27 cellular contexts compared by ENCODE assay signal in the genomic region with DNA sequence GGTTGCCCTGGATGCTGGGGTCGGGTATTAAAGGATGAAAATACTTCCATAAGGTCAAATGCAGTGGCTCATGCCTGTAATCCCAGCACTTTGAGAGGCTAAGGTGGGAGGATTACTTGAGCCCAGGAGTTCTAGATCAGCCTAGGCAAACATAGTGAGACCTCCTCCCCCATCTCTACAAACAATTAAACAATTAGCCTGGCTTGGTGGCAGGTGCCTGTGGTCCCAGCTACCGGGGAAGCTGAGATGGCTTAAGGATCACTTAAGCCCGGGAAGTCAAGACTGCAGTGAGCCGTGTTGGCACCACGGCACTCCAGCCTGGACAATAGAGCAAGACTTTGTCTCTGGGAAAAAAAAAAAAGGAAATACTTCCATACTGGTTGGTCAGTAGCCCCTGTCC. TPM values are rescaled to one million over a fixed set of nuclear protein-coding genes. Genes with fewer than 3 reads are reported as not detected.
DNase-seq lines count a peak whose midpoint lies in the region; ATAC-seq and TF ChIP-seq lines count a peak whose summit lies in the region.
"Had no signal": no experiment of that assay in that cellular context is flagged by ENCODE, and none has a peak within 500 bp of the region (broad histone marks: within the 10 kb centered on the region; RNA-seq: fewer than 3 reads in every experiment).

No MANE protein-coding gene starts in this region.

- ATAC-seq in GM18498 (IDR thresholded peaks at IDR 0.05; ENCODE audit: unreplicated experiment): no peak
- ATAC-seq: A549; stimulated activated naive CD8-positive, alpha-beta T cell treated with anti-CD3 and anti-CD28 coated beads, Interleukin-15, amount 100 ng/mL, for 72 hours; WTC11 had no signal

- intact Hi-C loops in vagina (cut with DNase I): no loop called here

- TF ChIP-seq CTCF in WERI-Rb-1 (IDR thresholded peaks at IDR 0.05; ENCODE audit: low read depth, low read length): no peak
- no peak for TF ChIP-seq CTCF in vagina (IDR thresholded peaks at IDR 0.05)

- H3K4me1 ChIP-seq in vagina: peaks cover 4% of the 10 kb centered on the region
- H3K4me1 ChIP-seq: A549, ascending aorta, HAP-1 had no signal

- H3K4me3 ChIP-seq in WERI-Rb-1 (ENCODE audit: low read depth, low read length) (no peak overlapping the region), vagina (peak overlapping the region in 1 of 2 donors; percentile 46)
- H3K4me3 ChIP-seq: A549, ascending aorta, HAP-1, tibial nerve had no signal

- TF ChIP-seq POLR2A in vagina (IDR thresholded peaks at IDR 0.05): no peak

- H3K36me3 ChIP-seq in WERI-Rb-1: no peaks in the 10 kb centered on the region
- no peaks in the 10 kb centered on the region for H3K36me3 ChIP-seq in vagina
- H3K36me3 ChIP-seq: ascending aorta, HAP-1, tibial nerve had no signal

- H3K27ac ChIP-seq in WERI-Rb-1 (no peak overlapping the region), vagina (peak overlapping the region; percentile 89)
- H3K27ac ChIP-seq: A549, ascending aorta, KMS-11, tibial nerve had no signal

- no peaks in the 10 kb centered on the region for H3K9me3 ChIP-seq in WERI-Rb-1 (ENCODE audit: severe bottlenecking)
- H3K9me3 ChIP-seq in vagina: no peaks in the 10 kb centered on the region
- H3K9me3 ChIP-seq: A549, ascending aorta, HAP-1, tibial nerve had no signal

- DNase-seq in NCI-H526 (lab: John Stamatoyannopoulos, UW): peak; percentile 25 to 46
- no peak for DNase-seq in NCI-H526 treated with DMSO at 0.1 percent for 48 hours (lab: John Stamatoyannopoulos, UW)
- peak; percentile 90 for DNase-seq in NCI-H2029 (lab: John Stamatoyannopoulos, UW)
- peak; percentile 39 for DNase-seq in WERI-Rb-1
- no peak for DNase-seq in vagina (ENCODE audit: extremely low spot score in 2 of 2)
- no peak for DNase-seq in CD1c-positive myeloid dendritic cell (ENCODE audit: extremely low spot score)
- DNase-seq in kidney tubule cell (ENCODE audit: low spot score): no peak
- DNase-seq: activated CD4-positive, alpha-beta T cell treated with anti-CD3 and anti-CD28 coated beads, Interleukin-2, amount 50 U/mL, for 4 hours; activated CD8-positive, alpha-beta memory T cell treated with anti-CD3 and anti-CD28 coated beads, Interleukin-2, amount 50 U/mL, for 4 hours; caudate nucleus; COR-L47; EL; glutamatergic neuron; NCI-H2171 treated with DMSO at 0.1 percent for 48 hours; NK-92 treated with Interleukin-12 subunit alpha and Interleukin-12 subunit beta, amount 100 ng/mL, for 24 hours; SHP77 treated with DMSO at 0.1 percent for 48 hours; stimulated activated naive CD8-positive, alpha-beta T cell treated with anti-CD3 and anti-CD28 coated beads, Interleukin-15, amount 100 ng/mL, for 72 hours; T-helper 9 cell had no signal

- H3K27me3 ChIP-seq in WERI-Rb-1 (ENCODE audit: insufficient read depth, low read depth, severe bottlenecking): peaks cover 80% of the 10 kb centered on the region
- no peaks in the 10 kb centered on the region for H3K27me3 ChIP-seq in vagina
- H3K27me3 ChIP-seq: ascending aorta had no signal

RNA-seq across cellular contexts. Expression of a gene that starts 1.5 kb away (rescaled TPM):
- total RNA-seq in vagina: 103 TPM
- total RNA-seq: activated T-helper 2 cell treated with anti-CD3 and anti-CD28 coated beads, Interferon-gamma antibody, Interleukin-2, Interleukin-4, amounts not matched to agents 10 μg/mL and 5 μg/mL and 100 μg/mL, durations not matched to agents 14 hours and 24 hours and 36 hours; ascending aorta; posterior vena cava had no signal

RNA-seq across cellular contexts. Expression of a gene that starts 5.4 kb away (rescaled TPM):
- total RNA-seq in vagina: 54.5 TPM
- total RNA-seq: activated T-helper 2 cell treated with anti-CD3 and anti-CD28 coated beads, Interferon-gamma antibody, Interleukin-2, Interleukin-4, amounts not matched to agents 10 μg/mL and 5 μg/mL and 100 μg/mL, durations not matched to agents 14 hours and 24 hours and 36 hours; posterior vena cava had no signal

RNA-seq across cellular contexts. Expression of a gene that starts 9.9 kb away (rescaled TPM):
- 4.2 TPM for total RNA-seq in vagina
- total RNA-seq: activated T-helper 2 cell treated with anti-CD3 and anti-CD28 coated beads, Interferon-gamma antibody, Interleukin-2, Interleukin-4, amounts not matched to agents 10 μg/mL and 5 μg/mL and 100 μg/mL, durations not matched to agents 14 hours and 24 hours and 36 hours; ascending aorta; posterior vena cava; tibial nerve; WTC11 had no signal

RNA-seq across cellular contexts. Expression of a gene that starts 23.5 kb away (rescaled TPM):
- 16.2 TPM for total RNA-seq in vagina
- total RNA-seq: activated T-helper 2 cell treated with anti-CD3 and anti-CD28 coated beads, Interferon-gamma antibody, Interleukin-2, Interleukin-4, amounts not matched to agents 10 μg/mL and 5 μg/mL and 100 μg/mL, durations not matched to agents 14 hours and 24 hours and 36 hours; ascending aorta; posterior vena cava had no signal

RNA-seq across cellular contexts. Expression of a gene that starts 40.0 kb away (rescaled TPM):
- total RNA-seq in vagina: 31.2 TPM
- total RNA-seq: activated T-helper 2 cell treated with anti-CD3 and anti-CD28 coated beads, Interferon-gamma antibody, Interleukin-2, Interleukin-4, amounts not matched to agents 10 μg/mL and 5 μg/mL and 100 μg/mL, durations not matched to agents 14 hours and 24 hours and 36 hours; ascending aorta; posterior vena cava had no signal

Comparison
In these comparisons a context has a peak if more than half of its experiments do, and no peak if none do; other contexts are left out.
1. DNase-seq: peak in NCI-H526 (2 of 2), NCI-H2029 (single experiment) and WERI-Rb-1 (single experiment); none in NCI-H526 treated with DMSO at 0.1 percent for 48 hours (single experiment), vagina (0 of 2), CD1c-positive myeloid dendritic cell (single experiment) and kidney tubule cell (single experiment).